ENCODE assay signal across 16 cellular contexts in the genomic region with DNA sequence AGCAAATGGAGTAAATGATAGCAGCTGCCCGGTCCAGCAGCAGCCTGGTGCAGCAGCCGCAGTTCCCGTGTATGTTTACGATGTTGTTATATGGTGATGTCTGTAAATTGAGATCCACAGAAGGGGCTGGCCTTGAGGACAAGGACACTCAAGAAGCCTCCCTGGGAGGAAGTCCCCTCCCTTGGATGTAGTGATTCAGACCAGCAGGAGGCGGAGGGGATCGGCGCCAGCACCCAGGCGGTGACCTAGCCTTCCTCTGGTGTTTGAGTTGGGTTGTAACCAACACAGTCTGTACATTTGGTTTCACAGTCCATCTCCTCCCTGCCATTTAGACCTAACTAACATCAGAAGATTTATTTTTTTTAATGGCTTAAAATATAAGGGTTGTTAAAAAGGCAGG.
DNase-seq lines count a peak whose midpoint lies in the region; ATAC-seq, FAIRE-seq and TF ChIP-seq lines count a peak whose summit lies in the region.
"Had no signal": no experiment of that assay in that cellular context is flagged by ENCODE, and none has a peak within 500 bp of the region (broad histone marks: within the 10 kb centered on the region; RNA-seq: fewer than 3 reads in every experiment).

No MANE protein-coding gene starts in this region.

- H3K4me3 ChIP-seq in BLaER1 treated with 17β-estradiol and CSF1 and Interleukin-3, amounts not matched to agents 10 nM and 100 nM = no peak overlapping the region
- no peak overlapping the region for H3K4me3 ChIP-seq in pancreas
- H3K4me3 ChIP-seq: GM12878 had no signal

- H3K9me3 ChIP-seq in BLaER1 treated with 17β-estradiol and CSF1 and Interleukin-3, amounts not matched to agents 10 nM and 100 nM (replicated peaks in 1 of 11) = no peaks in the 10 kb centered on the region
- no peaks in the 10 kb centered on the region for H3K9me3 ChIP-seq in pancreas

- intact Hi-C loops in pancreas (cut with DNase I) (no loop called here), Right ventricle myocardium superior (cut with DNase I) (no loop called here)

- H3K36me3 ChIP-seq in BLaER1 treated with 17β-estradiol and CSF1 and Interleukin-3, amounts not matched to agents 10 nM and 100 nM = no peaks in the 10 kb centered on the region
- H3K36me3 ChIP-seq in pancreas = no peaks in the 10 kb centered on the region

- ATAC-seq in pancreas (peak in 3 of 4 donors; percentile 59 to 89 (median 80)), Right ventricle myocardium superior (ENCODE audit: poor library complexity) (no peak)
- ATAC-seq: GM12878, HCT116 had no signal

- H3K4me2 ChIP-seq in BLaER1 treated with 17β-estradiol and CSF1 and Interleukin-3, amounts not matched to agents 10 nM and 100 nM = peak overlapping the region in 10 of 11 experiments; percentile 29 to 79 (median 63); a peak in 17 of 22 replicates

- FAIRE-seq in pancreas (lab: Jason Lieb, UNC) = no peak
- FAIRE-seq: GM12878 had no signal

- H3K4me1 ChIP-seq in BLaER1 treated with 17β-estradiol and CSF1 and Interleukin-3, amounts not matched to agents 10 nM and 100 nM = peaks cover 10 to 86% (median 64%) of the 10 kb centered on the region in 10 experiments; a peak in 18 of 20 replicates
- no peaks in the 10 kb centered on the region for H3K4me1 ChIP-seq in pancreas

- no peak overlapping the region for H3K27ac ChIP-seq in BLaER1 treated with 17β-estradiol and CSF1 and Interleukin-3, amounts not matched to agents 10 nM and 100 nM
- no peak overlapping the region for H3K27ac ChIP-seq in pancreas

- no peaks in the 10 kb centered on the region for H4K20me1 ChIP-seq in BLaER1 treated with 17β-estradiol and CSF1 and Interleukin-3, amounts not matched to agents 10 nM and 100 nM

- no peak overlapping the region for H3K9ac ChIP-seq in BLaER1 treated with 17β-estradiol and CSF1 and Interleukin-3, amounts not matched to agents 10 nM and 100 nM

- WGBS in pancreas, 2 donors = 59 to 69% methylated on average over 8 of the region's 8 CpGs

- peaks cover 0 to 4% (median 0%) of the 10 kb centered on the region in 11 experiments; a peak in 1 of 22 replicates for H3K27me3 ChIP-seq in BLaER1 treated with 17β-estradiol and CSF1 and Interleukin-3, amounts not matched to agents 10 nM and 100 nM
- H3K27me3 ChIP-seq in pancreas = no peaks in the 10 kb centered on the region

- TF ChIP-seq CTCF in pancreas (IDR thresholded peaks at IDR 0.05) = no peak

- DNase-seq in NCI-H69 (lab: John Stamatoyannopoulos, UW) (peak; percentile 39), dedifferentiated amniotic fluid mesenchymal stem cell (ENCODE audit: extremely low spot score) (peak; percentile 31), pancreas (peak in 3 of 6 donors; percentile 18 to 54 (median 39)), NCI-H1694 (lab: John Stamatoyannopoulos, UW) (no peak), Right ventricle myocardium superior (no peak), NCI-H146 (lab: John Stamatoyannopoulos, UW) (no peak)
- no peak for DNase-seq in stimulated activated naive CD4-positive, alpha-beta T cell (lab: John Stamatoyannopoulos, UW)
- DNase-seq: activated CD4-positive, alpha-beta memory T cell treated with anti-CD3 and anti-CD28 coated beads for 36 hours; DMS79 treated with DMSO at 0.1 percent for 48 hours; Kasumi-1; mesenchymal stem cell; NCI-H2171 treated with DMSO at 0.1 percent for 48 hours; occipital lobe had no signal

Comparison
In these comparisons a context has a peak if more than half of its experiments do, and no peak if none do; other contexts are left out.
1. DNase-seq: peak in NCI-H69 (single experiment) and dedifferentiated amniotic fluid mesenchymal stem cell (single experiment); none in stimulated activated naive CD4-positive, alpha-beta T cell (0 of 6), NCI-H1694 (single experiment), Right ventricle myocardium superior (single experiment) and NCI-H146 (single experiment).